Comparison of ENCODE assay signal across 27 cellular contexts in genomic region chr3:4801924-4802323, GRCh38.
A peak's percentile ranks its signal among the peaks of the same experiment; 100 is the strongest.
DNase-seq lines count a peak whose midpoint lies in the region; ATAC-seq, FAIRE-seq and TF ChIP-seq lines count a peak whose summit lies in the region.
"Had no signal": no experiment of that assay in that cellular context is flagged by ENCODE, and none has a peak within 500 bp of the region (broad histone marks: within the 10 kb centered on the region; RNA-seq: fewer than 3 reads in every experiment).

No MANE protein-coding gene starts in this region.

- no peaks in the 10 kb centered on the region for H3K9me3 ChIP-seq in liver (ENCODE audit: control insufficient read depth in 4 of 4, low read length in 3 of 4)
- H3K9me3 ChIP-seq: Caco-2, SJSA1 had no signal

- peaks cover 0 to 3% (median 0%) of the 10 kb centered on the region in 4 donors for H3K36me3 ChIP-seq in liver (ENCODE audit: control insufficient read depth in 4 of 4, insufficient read depth in 3 of 4, low read depth in 1 of 4, low read length in 3 of 4)
- H3K36me3 ChIP-seq: SJSA1 had no signal

- TF ChIP-seq CTCF in natural killer cell (IDR thresholded peaks at IDR 0.05) (no peak), liver (IDR thresholded peaks at IDR 0.05; ENCODE audit: low read depth, low read length, missing input control) (no peak)

- no peak overlapping the region for H3K9ac ChIP-seq in liver (ENCODE audit: low read depth in 1 of 2, low read length in 2 of 2)

- no peak for FAIRE-seq in frontal cortex (lab: Jason Lieb, UNC)
- FAIRE-seq: GM12891 had no signal

- no peak overlapping the region for H3K4me3 ChIP-seq in liver (ENCODE audit: low read depth in 1 of 3, low read length in 3 of 3)
- H3K4me3 ChIP-seq: SJSA1 had no signal

- DNase-seq in natural killer cell treated with Interleukin-12 subunit alpha and Interleukin-12 subunit beta and Interleukin-15 and Interleukin-18, amount 100 ng/mL, for 72 hours (ENCODE audit: low spot score): no peak
- DNase-seq in natural killer cell: no peak
- no peak for DNase-seq in SKM-1 (lab: John Stamatoyannopoulos, UW; ENCODE audit: unreplicated experiment)
- no peak for DNase-seq in frontal cortex (ENCODE audit: low spot score in 2 of 2)
- DNase-seq in NCI-H1048 (lab: John Stamatoyannopoulos, UW): no peak
- DNase-seq: Caco-2; CD8-positive, alpha-beta T cell; DMS 273 treated with DMSO at 0.1 percent for 48 hours; DMS79 treated with DMSO at 0.1 percent for 48 hours; GF-D8; NCI-H1092; NCI-H1417 treated with DMSO at 0.1 percent for 48 hours; NCI-H1694 treated with DMSO at 0.1 percent for 48 hours; NCI-H2081; NCI-H226; NCI-H510A; NCI-H69; Right ventricle myocardium superior; RPMI8226 had no signal

- peaks cover 49% of the 10 kb centered on the region for H3K36me3 Mint-ChIP-seq in natural killer cell treated with Interleukin-12 subunit alpha and Interleukin-12 subunit beta and Interleukin-15 and Interleukin-18, amount 100 ng/mL, for 72 hours
- peaks cover 7% of the 10 kb centered on the region for H3K36me3 Mint-ChIP-seq in natural killer cell
- peaks cover 88% of the 10 kb centered on the region for H3K36me3 Mint-ChIP-seq in activated T-helper 17 cell treated with anti-CD3 and anti-CD28 coated beads, Interleukin-2, amount 50 U/mL, for 72 hours (ENCODE audit: low read depth)

- H3K4me1 ChIP-seq in liver (ENCODE audit: control insufficient read depth in 4 of 4, insufficient read depth in 4 of 4, low read length in 3 of 4): peaks cover 2 to 21% (median 9%) of the 10 kb centered on the region in 4 donors
- H3K4me1 ChIP-seq: Caco-2 had no signal

- H3K4me1 Mint-ChIP-seq in natural killer cell treated with Interleukin-12 subunit alpha and Interleukin-12 subunit beta and Interleukin-15 and Interleukin-18, amount 100 ng/mL, for 72 hours (ENCODE audit: low read depth in 2 of 2): peaks cover 57 to 59% of the 10 kb centered on the region in 2 donors
- H3K4me1 Mint-ChIP-seq in natural killer cell: peaks cover 5 to 36% of the 10 kb centered on the region in 2 donors
- H3K4me1 Mint-ChIP-seq in activated T-helper 17 cell treated with anti-CD3 and anti-CD28 coated beads, Interleukin-2, amount 50 U/mL, for 72 hours: peaks cover 43% of the 10 kb centered on the region
- H3K4me1 Mint-ChIP-seq: B cell, IgD-negative memory B cell had no signal

- no peak for TF ChIP-seq RAD21 in liver (IDR thresholded peaks at IDR 0.05)

- H3K27ac ChIP-seq in liver (ENCODE audit: low read depth in 1 of 2, low read length in 2 of 2): no peak overlapping the region
- H3K27ac ChIP-seq: C4-2B, SJSA1 had no signal

- H3K27me3 Mint-ChIP-seq in natural killer cell treated with Interleukin-12 subunit alpha and Interleukin-12 subunit beta and Interleukin-15 and Interleukin-18, amount 100 ng/mL, for 72 hours: no peaks in the 10 kb centered on the region
- no peaks in the 10 kb centered on the region for H3K27me3 Mint-ChIP-seq in natural killer cell (ENCODE audit: low read depth in 2 of 2)
- H3K27me3 Mint-ChIP-seq in activated T-helper 17 cell treated with anti-CD3 and anti-CD28 coated beads, Interleukin-2, amount 50 U/mL, for 72 hours: no peaks in the 10 kb centered on the region
- H3K27me3 Mint-ChIP-seq: B cell, IgD-negative memory B cell had no signal

- no peaks in the 10 kb centered on the region for H3K27me3 ChIP-seq in liver (ENCODE audit: control insufficient read depth in 4 of 4, insufficient read depth in 4 of 4, low read length in 3 of 4)
- H3K27me3 ChIP-seq: SJSA1 had no signal

- peak overlapping the region; percentile 84 to 87 for H3K27ac Mint-ChIP-seq in natural killer cell treated with Interleukin-12 subunit alpha and Interleukin-12 subunit beta and Interleukin-15 and Interleukin-18, amount 100 ng/mL, for 72 hours
- H3K27ac Mint-ChIP-seq in natural killer cell: no peak overlapping the region
- peak overlapping the region; percentile 35 for H3K27ac Mint-ChIP-seq in activated T-helper 17 cell treated with anti-CD3 and anti-CD28 coated beads, Interleukin-2, amount 50 U/mL, for 72 hours
- H3K27ac Mint-ChIP-seq: B cell had no signal

- no peaks in the 10 kb centered on the region for H3K9me3 Mint-ChIP-seq in natural killer cell treated with Interleukin-12 subunit alpha and Interleukin-12 subunit beta and Interleukin-15 and Interleukin-18, amount 100 ng/mL, for 72 hours
- no peaks in the 10 kb centered on the region for H3K9me3 Mint-ChIP-seq in natural killer cell
- H3K9me3 Mint-ChIP-seq in activated T-helper 17 cell treated with anti-CD3 and anti-CD28 coated beads, Interleukin-2, amount 50 U/mL, for 72 hours: no peaks in the 10 kb centered on the region
- H3K9me3 Mint-ChIP-seq: CD8-positive, alpha-beta T cell; IgD-negative memory B cell had no signal

- intact Hi-C loops in natural killer cell (cut with micrococcal nuclease): no loop called here

- no peak overlapping the region for H3K4me3 Mint-ChIP-seq in natural killer cell treated with Interleukin-12 subunit alpha and Interleukin-12 subunit beta and Interleukin-15 and Interleukin-18, amount 100 ng/mL, for 72 hours
- no peak overlapping the region for H3K4me3 Mint-ChIP-seq in natural killer cell
- no peak overlapping the region for H3K4me3 Mint-ChIP-seq in activated T-helper 17 cell treated with anti-CD3 and anti-CD28 coated beads, Interleukin-2, amount 50 U/mL, for 72 hours
- H3K4me3 Mint-ChIP-seq: B cell; CD8-positive, alpha-beta T cell had no signal

- WGBS in liver: 44% methylated on average over 4 of the region's 4 CpGs

- no peak for ATAC-seq in natural killer cell treated with Interleukin-12 subunit alpha and Interleukin-12 subunit beta and Interleukin-15 and Interleukin-18, amount 100 ng/mL, for 72 hours
- ATAC-seq in natural killer cell: no peak
- no peak for ATAC-seq in activated T-helper 17 cell treated with anti-CD3 and anti-CD28 coated beads, Interleukin-2, amount 50 U/mL, for 72 hours (replicated peaks)
- ATAC-seq: CD8-positive, alpha-beta T cell; HCT116 had no signal

TF ChIP-seq in liver, 16 proteins besides CTCF, POLR2A, EP300 and RAD21:
- TF ChIP-seq SP1 (IDR thresholded peaks at IDR 0.05): no peak
- TF ChIP-seq HNF4A (conservative IDR thresholded peaks at IDR 0.05): peak; percentile 28 to 37
TF ChIP-seq in liver: peak in this region for 1.

Comparison
In these comparisons a context has a peak if more than half of its experiments do, and no peak if none do; other contexts are left out.
1. H3K27ac Mint-ChIP-seq: peak in natural killer cell treated with Interleukin-12 subunit alpha and Interleukin-12 subunit beta and Interleukin-15 and Interleukin-18, amount 100 ng/mL, for 72 hours (2 of 2) and activated T-helper 17 cell treated with anti-CD3 and anti-CD28 coated beads, Interleukin-2, amount 50 U/mL, for 72 hours (single experiment); none in natural killer cell (0 of 2).